ENCODE assay signal across 11 cellular contexts in genomic region chr2:25821225-25822056, GRCh38. TPM values are rescaled to one million over a fixed set of nuclear protein-coding genes. Genes with fewer than 3 reads are reported as not detected.
A peak's percentile ranks its signal among the peaks of the same experiment; 100 is the strongest.
DNase-seq lines count a peak whose midpoint lies in the region; ATAC-seq and TF ChIP-seq lines count a peak whose summit lies in the region.
"Had no signal": no experiment of that assay in that cellular context is flagged by ENCODE, and none has a peak within 500 bp of the region (broad histone marks: within the 10 kb centered on the region; RNA-seq: fewer than 3 reads in every experiment).

No MANE protein-coding gene starts in this region.

- intact Hi-C loops in heart left ventricle (cut with DNase I) (no loop called here), Right ventricle myocardium inferior (cut with DNase I) (no loop called here)

- no peaks in the 10 kb centered on the region for H3K36me3 ChIP-seq in heart left ventricle
- H3K36me3 ChIP-seq in thymus (ENCODE audit: control insufficient read depth, insufficient read depth) = no peaks in the 10 kb centered on the region
- H3K36me3 ChIP-seq: adrenal gland, tibial artery had no signal

- H3K4me3 ChIP-seq in heart left ventricle (peak overlapping the region in 9 of 12 donors; percentile 29 to 52 (median 40)), thymus (ENCODE audit: low read length) (no peak overlapping the region)
- H3K4me3 ChIP-seq: tibial artery had no signal

- H3K9me3 ChIP-seq in heart left ventricle (no peaks in the 10 kb centered on the region), thymus (ENCODE audit: control insufficient read depth) (no peaks in the 10 kb centered on the region)
- H3K9me3 ChIP-seq: adrenal gland, tibial artery had no signal

- no peak for TF ChIP-seq POLR2A in heart left ventricle (IDR thresholded peaks at IDR 0.05)

- peaks cover 68% of the 10 kb centered on the region for H3K4me1 Mint-ChIP-seq in activated CD8-positive, alpha-beta T cell treated with anti-CD3 and anti-CD28 coated beads, Interleukin-2, amount 10 ng/mL, durations not matched to agents 7 days and 5 days (ENCODE audit: low read depth)

- H3K36me3 Mint-ChIP-seq in activated CD8-positive, alpha-beta T cell treated with anti-CD3 and anti-CD28 coated beads, Interleukin-2, amount 10 ng/mL, durations not matched to agents 7 days and 5 days (ENCODE audit: low read depth) = peaks cover 47% of the 10 kb centered on the region

- POLR2A ChIA-PET in activated CD8-positive, alpha-beta T cell treated with anti-CD3 and anti-CD28 coated beads, Interleukin-2, amount 10 ng/mL, durations not matched to agents 7 days and 5 days (lab: Charles Lee) = no interaction called here

- H3K4me1 ChIP-seq in heart left ventricle (peaks cover 0 to 48% (median 0%) of the 10 kb centered on the region in 12 donors), thymus (ENCODE audit: control insufficient read depth, insufficient read depth, low read length) (no peaks in the 10 kb centered on the region)
- H3K4me1 ChIP-seq: adrenal gland had no signal

- H3K27ac ChIP-seq in heart left ventricle (peak overlapping the region in 1 of 12 donors; percentile 24), thymus (ENCODE audit: low read depth) (peak overlapping the region; percentile 36)
- H3K27ac ChIP-seq: tibial artery had no signal

- no peaks in the 10 kb centered on the region for H3K9me3 Mint-ChIP-seq in activated CD8-positive, alpha-beta T cell treated with anti-CD3 and anti-CD28 coated beads, Interleukin-2, amount 10 ng/mL, durations not matched to agents 7 days and 5 days (ENCODE audit: insufficient read depth)

- peak overlapping the region; percentile 64 for H3K4me3 Mint-ChIP-seq in activated CD8-positive, alpha-beta T cell treated with anti-CD3 and anti-CD28 coated beads, Interleukin-2, amount 10 ng/mL, durations not matched to agents 7 days and 5 days

- DNase-seq in heart left ventricle (no peak), Right ventricle myocardium inferior (ENCODE audit: missing footprints) (no peak), fibroblast of the conjunctiva (ENCODE audit: low read depth) (peak; percentile 29), SW 1271 (lab: John Stamatoyannopoulos, UW) (no peak)
- no peak for DNase-seq in activated CD8-positive, alpha-beta T cell treated with anti-CD3 and anti-CD28 coated beads, Interleukin-2, amount 10 ng/mL, durations not matched to agents 7 days and 5 days
- DNase-seq: NCI-H1417, tibial artery had no signal

- 90 to 94% (median 91%) methylated on average over 9 of the region's 9 CpGs for WGBS in heart left ventricle, 4 donors
- WGBS in thymus = 96% methylated on average over 9 of the region's 9 CpGs

- H3K27me3 ChIP-seq in heart left ventricle (no peaks in the 10 kb centered on the region), thymus (ENCODE audit: control insufficient read depth, insufficient read depth) (no peaks in the 10 kb centered on the region)
- H3K27me3 ChIP-seq: adrenal gland, tibial artery had no signal

- H3K27ac Mint-ChIP-seq in activated CD8-positive, alpha-beta T cell treated with anti-CD3 and anti-CD28 coated beads, Interleukin-2, amount 10 ng/mL, durations not matched to agents 7 days and 5 days = peak overlapping the region; percentile 31

- H3K27me3 Mint-ChIP-seq in activated CD8-positive, alpha-beta T cell treated with anti-CD3 and anti-CD28 coated beads, Interleukin-2, amount 10 ng/mL, durations not matched to agents 7 days and 5 days (ENCODE audit: low read depth) = no peaks in the 10 kb centered on the region

- TF ChIP-seq CTCF in heart left ventricle (IDR thresholded peaks at IDR 0.05) = no peak

- CTCF ChIA-PET in activated CD8-positive, alpha-beta T cell treated with anti-CD3 and anti-CD28 coated beads, Interleukin-2, amount 10 ng/mL, durations not matched to agents 7 days and 5 days (lab: Charles Lee) = no interaction called here

- ATAC-seq in heart left ventricle (no peak), Right ventricle myocardium inferior (no peak), GM21423 (IDR thresholded peaks at IDR 0.05; ENCODE audit: unreplicated experiment) (no peak), HG02763 (IDR thresholded peaks at IDR 0.05; ENCODE audit: unreplicated experiment) (no peak)
- ATAC-seq in activated CD8-positive, alpha-beta T cell treated with anti-CD3 and anti-CD28 coated beads, Interleukin-2, amount 10 ng/mL, durations not matched to agents 7 days and 5 days = no peak

RNA-seq across cellular contexts. Expression of gene ASXL2, which starts 56.8 kb away (rescaled TPM):
- total RNA-seq in heart left ventricle (10 to 100 TPM; 19.2 to 35.3 (median 30.3) TPM), Right ventricle myocardium inferior (21.7 TPM)
- polyA plus RNA-seq in heart left ventricle (1 to 10 TPM; 1.9 to 7.0 TPM), thymus (4.6 TPM)
- 10 to 100 TPM; 44.0 to 45.0 TPM for total RNA-seq in activated CD8-positive, alpha-beta T cell treated with anti-CD3 and anti-CD28 coated beads, Interleukin-2, amount 10 ng/mL, durations not matched to agents 7 days and 5 days
